In the genomic region with DNA sequence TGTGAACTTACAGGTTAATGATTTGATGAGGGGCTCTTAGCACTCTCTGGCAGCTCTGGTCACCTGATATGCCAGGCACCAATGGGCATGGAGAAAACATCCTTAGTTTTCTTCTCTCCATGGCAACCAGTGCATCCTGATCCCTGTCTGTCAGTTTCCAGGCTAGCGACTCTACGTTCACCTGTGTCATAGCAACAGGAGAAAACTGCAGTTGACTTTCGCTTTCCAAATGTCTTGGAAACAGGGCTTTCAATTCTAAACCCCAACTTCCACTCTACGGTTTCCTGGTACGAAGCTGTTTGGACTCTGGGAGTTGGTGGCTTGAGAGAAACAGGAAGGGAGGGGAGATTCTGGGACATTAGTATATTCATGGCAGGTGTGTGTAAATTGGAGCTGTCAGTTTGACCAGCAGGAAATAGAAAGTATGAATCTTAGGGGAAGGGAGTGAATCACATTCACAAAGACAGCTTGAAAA, we compare ENCODE assay signal across 12 cellular contexts.
DNase-seq lines count a peak whose midpoint lies in the region; ATAC-seq, FAIRE-seq and TF ChIP-seq lines count a peak whose summit lies in the region.
"Had no signal": no experiment of that assay in that cellular context is flagged by ENCODE, and none has a peak within 500 bp of the region (broad histone marks: within the 10 kb centered on the region; RNA-seq: fewer than 3 reads in every experiment).

No MANE protein-coding gene starts in this region.

- no peak for TF ChIP-seq POLR2A in gastroesophageal sphincter (IDR thresholded peaks at IDR 0.05)

- intact Hi-C loops in CD4-positive, alpha-beta memory T cell (cut with micrococcal nuclease): no loop called here

- H3K27ac Mint-ChIP-seq in CD4-positive, alpha-beta memory T cell: peak overlapping the region in 4 of 7 donors; percentile 13 to 91 (median 64)
- H3K27ac Mint-ChIP-seq in endothelial cell (ENCODE audit: unreplicated experiment): peak overlapping the region; percentile 89
- H3K27ac Mint-ChIP-seq: T-cell had no signal

- peak; percentile 39 for FAIRE-seq in GM19239 (lab: Jason Lieb, UNC)

- no peaks in the 10 kb centered on the region for H3K9me3 Mint-ChIP-seq in CD4-positive, alpha-beta memory T cell
- no peaks in the 10 kb centered on the region for H3K9me3 Mint-ChIP-seq in endothelial cell (ENCODE audit: unreplicated experiment)
- H3K9me3 Mint-ChIP-seq: naive thymus-derived CD4-positive, alpha-beta T cell; T-cell had no signal

- ATAC-seq in gastroesophageal sphincter: no peak
- ATAC-seq in HG02642 (IDR thresholded peaks at IDR 0.05; ENCODE audit: poor library complexity, unreplicated experiment): no peak
- ATAC-seq: HCT116; naive thymus-derived CD4-positive, alpha-beta T cell; T-cell had no signal

- peaks cover 3 to 7% (median 6%) of the 10 kb centered on the region in 4 donors for H3K4me1 Mint-ChIP-seq in CD4-positive, alpha-beta memory T cell
- peaks cover under 1% of the 10 kb centered on the region for H3K4me1 Mint-ChIP-seq in endothelial cell (ENCODE audit: unreplicated experiment)

- POLR2A ChIA-PET in CD4-positive, alpha-beta memory T cell (lab: Charles Lee; ENCODE audit: partially characterized antibody): no interaction called here

- H3K27me3 Mint-ChIP-seq in CD4-positive, alpha-beta memory T cell: peaks cover 1 to 6% of the 10 kb centered on the region in 2 donors
- H3K27me3 Mint-ChIP-seq in endothelial cell (ENCODE audit: unreplicated experiment): peaks cover 4% of the 10 kb centered on the region

- no peak for TF ChIP-seq EP300 in gastroesophageal sphincter (IDR thresholded peaks at IDR 0.05)

- no peaks in the 10 kb centered on the region for H3K9me3 ChIP-seq in CD4-positive, alpha-beta memory T cell (ENCODE audit: control insufficient read depth in 1 of 2, low read length in 2 of 2)
- no peaks in the 10 kb centered on the region for H3K9me3 ChIP-seq in gastroesophageal sphincter
- H3K9me3 ChIP-seq: adrenal gland had no signal

- no peak overlapping the region for H3K27ac ChIP-seq in CD4-positive, alpha-beta memory T cell (ENCODE audit: low read depth, low read length)
- no peak overlapping the region for H3K27ac ChIP-seq in gastroesophageal sphincter

- TF ChIP-seq CTCF in endothelial cell (IDR thresholded peaks at IDR 0.05; ENCODE audit: unreplicated experiment) (no peak), gastroesophageal sphincter (IDR thresholded peaks at IDR 0.05) (no peak)

- peak overlapping the region in 6 of 8 donors; percentile 12 to 68 (median 46) for H3K4me3 Mint-ChIP-seq in CD4-positive, alpha-beta memory T cell
- H3K4me3 Mint-ChIP-seq in endothelial cell (ENCODE audit: unreplicated experiment): no peak overlapping the region

- H3K4me1 ChIP-seq in CD4-positive, alpha-beta memory T cell (ENCODE audit: insufficient read depth, low read length): peaks cover 4% of the 10 kb centered on the region
- peaks cover 0 to 2% (median 0%) of the 10 kb centered on the region in 3 donors for H3K4me1 ChIP-seq in gastroesophageal sphincter
- H3K4me1 ChIP-seq: adrenal gland had no signal

- no peak overlapping the region for H3K4me3 ChIP-seq in CD4-positive, alpha-beta memory T cell (ENCODE audit: low read length in 2 of 2)
- no peak overlapping the region for H3K4me3 ChIP-seq in gastroesophageal sphincter
- H3K4me3 ChIP-seq: adrenal gland had no signal

- no peaks in the 10 kb centered on the region for H3K27me3 ChIP-seq in CD4-positive, alpha-beta memory T cell (ENCODE audit: insufficient read depth, low read length)
- H3K27me3 ChIP-seq in gastroesophageal sphincter: peaks cover 19% of the 10 kb centered on the region
- H3K27me3 ChIP-seq: adrenal gland had no signal

- no peaks in the 10 kb centered on the region for H3K36me3 Mint-ChIP-seq in CD4-positive, alpha-beta memory T cell
- no peaks in the 10 kb centered on the region for H3K36me3 Mint-ChIP-seq in endothelial cell (ENCODE audit: low read depth, unreplicated experiment)
- H3K36me3 Mint-ChIP-seq: T-cell had no signal

- WGBS in gastroesophageal sphincter (ENCODE audit: low coverage in 1 of 2), 2 donors: 27 to 68% methylated on average over 3 to 4 of the region's 5 CpGs

- DNase-seq in CD4-positive, alpha-beta memory T cell: no peak
- DNase-seq in GM19239 (ENCODE audit: insufficient read length, low spot score): no peak
- DNase-seq in NCI-H2196 (lab: John Stamatoyannopoulos, UW; ENCODE audit: unreplicated experiment): peak; percentile 77
- DNase-seq in endothelial cell (ENCODE audit: low spot score): peak; percentile 43
- no peak for DNase-seq in H4 (ENCODE audit: low spot score)
- DNase-seq in hepatic stellate cell (ENCODE audit: low spot score): no peak
- DNase-seq: T-cell had no signal

- no peaks in the 10 kb centered on the region for H3K36me3 ChIP-seq in CD4-positive, alpha-beta memory T cell (ENCODE audit: insufficient read depth, low read length)
- no peaks in the 10 kb centered on the region for H3K36me3 ChIP-seq in gastroesophageal sphincter
- H3K36me3 ChIP-seq: adrenal gland had no signal

- CTCF ChIA-PET in CD4-positive, alpha-beta memory T cell (lab: Charles Lee; ENCODE audit: partially characterized antibody): interaction anchor here (1.1 to 1.6 kb wide), 2 partner anchors 15 to 50 kb away, joined by 3 read pairs; no protein-coding TSS in a partner anchor

Comparison
In these comparisons a context has a peak if more than half of its experiments do, and no peak if none do; other contexts are left out.
1. DNase-seq: peak in NCI-H2196 (single experiment) and endothelial cell (single experiment); none in CD4-positive, alpha-beta memory T cell (0 of 5), GM19239 (single experiment), H4 (single experiment) and hepatic stellate cell (single experiment).